In the genomic region with DNA sequence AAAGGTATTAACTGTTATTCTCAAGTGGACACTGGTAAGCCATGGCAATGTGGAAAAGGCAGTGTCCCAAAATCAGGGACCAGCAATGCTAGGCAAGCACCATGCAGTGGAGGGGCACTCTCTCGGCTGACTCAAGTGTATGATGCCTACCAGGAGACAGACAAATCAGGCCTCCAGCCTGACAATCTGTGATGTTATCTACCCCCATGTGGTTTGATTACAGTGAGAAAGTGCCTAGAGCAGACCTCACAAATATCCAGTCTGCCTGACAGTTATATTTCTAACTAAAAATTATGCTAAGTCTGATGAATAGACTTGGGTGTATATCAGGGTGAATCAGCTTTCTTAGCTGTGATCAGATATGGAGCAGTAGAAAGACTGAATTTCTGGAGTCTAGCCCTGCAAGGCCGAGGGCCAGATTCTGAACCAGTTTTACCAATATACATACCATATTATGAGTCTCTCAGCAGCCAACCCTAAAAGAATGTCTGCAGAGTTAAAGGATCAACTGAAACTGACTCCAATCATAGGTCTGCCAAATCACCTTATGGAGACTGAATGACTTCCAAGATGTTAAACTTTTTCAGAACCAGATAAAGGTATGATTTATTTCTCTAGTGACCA, we compare ENCODE assay signal across 25 cellular contexts. TPM values are rescaled to one million over a fixed set of nuclear protein-coding genes. Genes with fewer than 3 reads are reported as not detected.
"Had no signal": no experiment of that assay in that cellular context is flagged by ENCODE, and none has a peak within 500 bp of the region (broad histone marks: within the 10 kb centered on the region; RNA-seq: fewer than 3 reads in every experiment).

No MANE protein-coding gene starts in this region.

- H3K27me3 ChIP-seq: adrenal gland, colonic mucosa, gastrocnemius medialis, right lobe of liver, stomach, suprapubic skin, uterus had no signal

- H3K9me3 Mint-ChIP-seq: activated B cell treated with CpG ODN at 0.5 μM for 24 hours; activated T-cell treated with anti-CD3 and anti-CD28 coated beads, Interleukin-2, amount 50 U/mL, for 24 hours; activated T-helper 17 cell treated with anti-CD3 and anti-CD28 coated beads, Interleukin-2, amount 50 U/mL, for 72 hours; endodermal cell; stimulated activated memory B cell treated with anti-CD40 and anti-IgM and Interleukin-4, amounts not matched to agents 10 μg/mL and 1 μg/mL and 100 μg/mL, for 72 hours had no signal

- ATAC-seq: activated CD4-positive, alpha-beta T cell treated with anti-CD3 and anti-CD28 coated beads for 36 hours; activated T-helper 17 cell treated with anti-CD3 and anti-CD28 coated beads, Interleukin-2, amount 50 U/mL, for 72 hours; gastrocnemius medialis; left cardiac atrium; right lobe of liver; stimulated activated memory B cell treated with anti-CD40 and anti-IgM and Interleukin-4, amounts not matched to agents 10 μg/mL and 1 μg/mL and 100 μg/mL, for 72 hours; T-helper 17 cell had no signal

- DNase-seq: activated B cell treated with CpG ODN at 0.5 μM for 24 hours; activated CD4-positive, alpha-beta T cell treated with anti-CD3 and anti-CD28 coated beads for 36 hours; activated CD4-positive, alpha-beta T cell treated with anti-CD3 and anti-CD28 coated beads, Interleukin-2, amount 50 U/mL, for 4 hours; activated CD8-positive, alpha-beta memory T cell treated with anti-CD3 and anti-CD28 coated beads for 24 hours; activated CD8-positive, alpha-beta memory T cell treated with anti-CD3 and anti-CD28 coated beads, Interleukin-2, amount 50 U/mL, for 4 hours; activated T-cell treated with anti-CD3 and anti-CD28 coated beads, Interleukin-2, amount 50 U/mL, for 24 hours; adrenal gland; colonic mucosa; endodermal cell; gastrocnemius medialis; hippocampal formation; left cardiac atrium; occipital lobe; posterior cingulate gyrus; right lobe of liver; stimulated activated CD4-positive, alpha-beta T cell treated with anti-CD3 and anti-CD28 coated beads, Interleukin-2, amount 100 ng/mL, for 24 hours; stomach; T-helper 17 cell; uterus had no signal

- H3K27ac Mint-ChIP-seq: activated B cell treated with CpG ODN at 0.5 μM for 24 hours; activated CD4-positive, alpha-beta T cell treated with anti-CD3 and anti-CD28 coated beads for 36 hours; activated naive CD8-positive, alpha-beta T cell; activated T-cell treated with anti-CD3 and anti-CD28 coated beads, Interleukin-2, amount 50 U/mL, for 24 hours; activated T-helper 17 cell treated with anti-CD3 and anti-CD28 coated beads, Interleukin-2, amount 50 U/mL, for 72 hours; endodermal cell; stimulated activated memory B cell treated with anti-CD40 and anti-IgM and Interleukin-4, amounts not matched to agents 10 μg/mL and 1 μg/mL and 100 μg/mL, for 72 hours; T-helper 17 cell had no signal

- H3K36me3 ChIP-seq: adrenal gland, colonic mucosa, gastrocnemius medialis, right lobe of liver, stomach, suprapubic skin, tibial nerve, uterus had no signal

- H3K4me3 ChIP-seq: adrenal gland, colonic mucosa, gastrocnemius medialis, right lobe of liver, skin epidermis, stomach, suprapubic skin, tibial nerve, uterus had no signal

- H3K36me3 Mint-ChIP-seq: stimulated activated memory B cell treated with anti-CD40 and anti-IgM and Interleukin-4, amounts not matched to agents 10 μg/mL and 1 μg/mL and 100 μg/mL, for 72 hours had no signal

- H3K4me3 Mint-ChIP-seq: activated B cell treated with CpG ODN at 0.5 μM for 24 hours; activated CD4-positive, alpha-beta T cell treated with anti-CD3 and anti-CD28 coated beads for 36 hours; activated naive CD8-positive, alpha-beta T cell; activated T-cell treated with anti-CD3 and anti-CD28 coated beads, Interleukin-2, amount 50 U/mL, for 24 hours; activated T-helper 17 cell treated with anti-CD3 and anti-CD28 coated beads, Interleukin-2, amount 50 U/mL, for 72 hours; endodermal cell; stimulated activated memory B cell treated with anti-CD40 and anti-IgM and Interleukin-4, amounts not matched to agents 10 μg/mL and 1 μg/mL and 100 μg/mL, for 72 hours; T-helper 17 cell had no signal

- H3K9me3 ChIP-seq: adrenal gland, colonic mucosa, gastrocnemius medialis, right lobe of liver, stomach, suprapubic skin, tibial nerve, uterus had no signal

RNA-seq across cellular contexts. Expression of gene PLBD1, which starts 3.2 kb away (rescaled TPM):
- total RNA-seq: activated CD4-positive, alpha-beta T cell treated with anti-CD3 and anti-CD28 coated beads for 36 hours; activated T-helper 17 cell treated with anti-CD3 and anti-CD28 coated beads, Interleukin-2, amount 50 U/mL, for 72 hours had no signal
